ENCODE assay signal across 1 cellular context in the genomic region with DNA sequence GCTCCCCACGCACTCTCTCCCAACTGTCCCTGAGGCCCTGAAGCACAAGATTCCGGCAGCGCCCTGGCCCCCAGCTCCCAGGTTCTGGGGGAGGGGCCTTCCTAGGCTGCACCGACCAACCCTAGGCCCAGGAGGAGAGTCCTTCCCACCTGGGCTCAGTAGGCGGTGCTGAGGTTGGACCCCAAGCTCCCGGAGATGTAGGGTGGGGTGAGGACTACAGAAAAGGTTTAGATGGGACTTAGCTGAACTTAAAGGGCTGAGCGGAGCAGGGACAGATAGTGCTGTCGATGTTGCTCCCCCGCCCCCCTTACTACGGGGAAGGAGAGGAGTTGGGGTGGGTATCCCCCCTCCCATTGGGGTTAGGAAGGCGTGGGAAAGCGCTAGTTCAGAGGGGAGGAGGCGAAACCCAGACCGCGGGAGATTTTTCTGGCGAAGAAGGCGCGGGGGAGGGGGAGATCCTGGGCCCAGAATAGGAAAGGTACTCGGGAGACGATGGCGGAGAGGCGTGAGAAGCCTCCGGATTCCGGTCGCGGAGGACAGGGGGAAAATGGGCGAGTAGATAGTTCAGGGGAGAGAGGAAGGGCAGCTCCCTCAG.
TF ChIP-seq lines count a peak whose summit lies in the region.

No MANE protein-coding gene starts in this region.

TF ChIP-seq in HepG2, 621 proteins besides CTCF, POLR2A, EP300 and RAD21 (continued from another document):
- TF ChIP-seq, protein P1, sequence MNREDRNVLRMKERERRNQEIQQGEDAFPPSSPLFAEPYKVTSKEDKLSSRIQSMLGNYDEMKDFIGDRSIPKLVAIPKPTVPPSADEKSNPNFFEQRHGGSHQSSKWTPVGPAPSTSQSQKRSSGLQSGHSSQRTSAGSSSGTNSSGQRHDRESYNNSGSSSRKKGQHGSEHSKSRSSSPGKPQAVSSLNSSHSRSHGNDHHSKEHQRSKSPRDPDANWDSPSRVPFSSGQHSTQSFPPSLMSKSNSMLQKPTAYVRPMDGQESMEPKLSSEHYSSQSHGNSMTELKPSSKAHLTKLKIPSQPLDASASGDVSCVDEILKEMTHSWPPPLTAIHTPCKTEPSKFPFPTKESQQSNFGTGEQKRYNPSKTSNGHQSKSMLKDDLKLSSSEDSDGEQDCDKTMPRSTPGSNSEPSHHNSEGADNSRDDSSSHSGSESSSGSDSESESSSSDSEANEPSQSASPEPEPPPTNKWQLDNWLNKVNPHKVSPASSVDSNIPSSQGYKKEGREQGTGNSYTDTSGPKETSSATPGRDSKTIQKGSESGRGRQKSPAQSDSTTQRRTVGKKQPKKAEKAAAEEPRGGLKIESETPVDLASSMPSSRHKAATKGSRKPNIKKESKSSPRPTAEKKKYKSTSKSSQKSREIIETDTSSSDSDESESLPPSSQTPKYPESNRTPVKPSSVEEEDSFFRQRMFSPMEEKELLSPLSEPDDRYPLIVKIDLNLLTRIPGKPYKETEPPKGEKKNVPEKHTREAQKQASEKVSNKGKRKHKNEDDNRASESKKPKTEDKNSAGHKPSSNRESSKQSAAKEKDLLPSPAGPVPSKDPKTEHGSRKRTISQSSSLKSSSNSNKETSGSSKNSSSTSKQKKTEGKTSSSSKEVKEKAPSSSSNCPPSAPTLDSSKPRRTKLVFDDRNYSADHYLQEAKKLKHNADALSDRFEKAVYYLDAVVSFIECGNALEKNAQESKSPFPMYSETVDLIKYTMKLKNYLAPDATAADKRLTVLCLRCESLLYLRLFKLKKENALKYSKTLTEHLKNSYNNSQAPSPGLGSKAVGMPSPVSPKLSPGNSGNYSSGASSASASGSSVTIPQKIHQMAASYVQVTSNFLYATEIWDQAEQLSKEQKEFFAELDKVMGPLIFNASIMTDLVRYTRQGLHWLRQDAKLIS (CRISPR knock-in tag; IDR thresholded peaks at IDR 0.05): no peak
- no peak for TF ChIP-seq KMT2A (CRISPR knock-in tag; IDR thresholded peaks at IDR 0.05)
- TF ChIP-seq HDAC2 (CRISPR knock-in tag; IDR thresholded peaks at IDR 0.05): no peak
- TF ChIP-seq DNMT3B (CRISPR knock-in tag; conservative IDR thresholded peaks at IDR 0.05): no peak
- TF ChIP-seq STAG1 (CRISPR knock-in tag; IDR thresholded peaks at IDR 0.05): no peak
- no peak for TF ChIP-seq SMYD3 (CRISPR knock-in tag; IDR thresholded peaks at IDR 0.05)
- TF ChIP-seq ZNF121 (CRISPR knock-in tag; IDR thresholded peaks at IDR 0.05): no peak
- TF ChIP-seq ZNF572 (CRISPR knock-in tag; IDR thresholded peaks at IDR 0.05): peak; percentile 16; the same call in 1 of the 2 replicates
- no peak for TF ChIP-seq ZNF496 (CRISPR knock-in tag; IDR thresholded peaks at IDR 0.05; ENCODE audit: insufficient replicate concordance)
- no peak for TF ChIP-seq GTF2F1 (IDR thresholded peaks at IDR 0.05; ENCODE audit: low read length)
- TF ChIP-seq ZNF672 (CRISPR knock-in tag; IDR thresholded peaks at IDR 0.05): no peak
- TF ChIP-seq FIP1L1 (IDR thresholded peaks at IDR 0.05; ENCODE audit: borderline replicate concordance, insufficient read depth, low read depth, low read length): no peak
- 0 out of 2 replicates have a peak, but pooled peaks have one; percentile 35 for TF ChIP-seq ZNF816 (CRISPR knock-in tag; IDR thresholded peaks at IDR 0.05; ENCODE audit: borderline replicate concordance)
- no peak for TF ChIP-seq ZNF775 (CRISPR knock-in tag; IDR thresholded peaks at IDR 0.05; ENCODE audit: borderline replicate concordance)
- no peak for TF ChIP-seq GZF1 (CRISPR knock-in tag; IDR thresholded peaks at IDR 0.05)
- no peak for TF ChIP-seq FOXC1 (CRISPR knock-in tag; IDR thresholded peaks at IDR 0.05; ENCODE audit: borderline replicate concordance)
- peak; percentile 82 for TF ChIP-seq SAP130 (CRISPR knock-in tag; IDR thresholded peaks at IDR 0.05; ENCODE audit: low read depth)
- no peak for TF ChIP-seq ZNF746 (CRISPR knock-in tag; IDR thresholded peaks at IDR 0.05)
- no peak for TF ChIP-seq FOXO1 (CRISPR knock-in tag; IDR thresholded peaks at IDR 0.05)
- no peak for TF ChIP-seq HCFC1 (IDR thresholded peaks at IDR 0.05; ENCODE audit: low read depth, low read length)
- no peak for TF ChIP-seq UBTF (CRISPR knock-in tag; IDR thresholded peaks at IDR 0.05)
- TF ChIP-seq, protein P2, sequence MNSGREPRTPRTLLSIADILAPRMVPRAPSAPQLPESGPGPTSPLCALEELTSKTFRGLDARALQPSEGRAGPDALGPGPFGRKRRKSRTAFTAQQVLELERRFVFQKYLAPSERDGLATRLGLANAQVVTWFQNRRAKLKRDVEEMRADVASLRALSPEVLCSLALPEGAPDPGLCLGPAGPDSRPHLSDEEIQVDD (CRISPR knock-in tag; IDR thresholded peaks at IDR 0.05; ENCODE audit: borderline replicate concordance): no peak
- TF ChIP-seq ATF7-NPFF (CRISPR knock-in tag; IDR thresholded peaks at IDR 0.05; ENCODE audit: low read depth): no peak
- TF ChIP-seq HNRNPLL (IDR thresholded peaks at IDR 0.05; ENCODE audit: low read depth, low read length, poor library complexity, severe bottlenecking): no peak
- no peak for TF ChIP-seq KMT2B (CRISPR knock-in tag; IDR thresholded peaks at IDR 0.05)
- TF ChIP-seq MAX (IDR thresholded peaks at IDR 0.05): no peak
- TF ChIP-seq, protein P3, sequence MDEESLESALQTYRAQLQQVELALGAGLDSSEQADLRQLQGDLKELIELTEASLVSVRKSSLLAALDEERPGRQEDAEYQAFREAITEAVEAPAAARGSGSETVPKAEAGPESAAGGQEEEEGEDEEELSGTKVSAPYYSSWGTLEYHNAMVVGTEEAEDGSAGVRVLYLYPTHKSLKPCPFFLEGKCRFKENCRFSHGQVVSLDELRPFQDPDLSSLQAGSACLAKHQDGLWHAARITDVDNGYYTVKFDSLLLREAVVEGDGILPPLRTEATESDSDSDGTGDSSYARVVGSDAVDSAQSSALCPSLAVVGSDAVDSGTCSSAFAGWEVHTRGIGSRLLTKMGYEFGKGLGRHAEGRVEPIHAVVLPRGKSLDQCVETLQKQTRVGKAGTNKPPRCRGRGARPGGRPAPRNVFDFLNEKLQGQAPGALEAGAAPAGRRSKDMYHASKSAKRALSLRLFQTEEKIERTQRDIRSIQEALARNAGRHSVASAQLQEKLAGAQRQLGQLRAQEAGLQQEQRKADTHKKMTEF (CRISPR knock-in tag; IDR thresholded peaks at IDR 0.05): 0 out of 2 replicates have a peak, but pooled peaks have one; percentile 30
- 0 out of 2 replicates have a peak, but pooled peaks have one; percentile 0 for TF ChIP-seq SPEN (CRISPR knock-in tag; IDR thresholded peaks at IDR 0.05; ENCODE audit: low read depth)
- no peak for TF ChIP-seq HOXD1 (CRISPR knock-in tag; IDR thresholded peaks at IDR 0.05)
- peak; percentile 52; the same call in 1 of the 2 replicates for TF ChIP-seq ZNF501 (CRISPR knock-in tag; IDR thresholded peaks at IDR 0.05)
- no peak for TF ChIP-seq ZNF30 (CRISPR knock-in tag; IDR thresholded peaks at IDR 0.05)
- TF ChIP-seq, protein P4, sequence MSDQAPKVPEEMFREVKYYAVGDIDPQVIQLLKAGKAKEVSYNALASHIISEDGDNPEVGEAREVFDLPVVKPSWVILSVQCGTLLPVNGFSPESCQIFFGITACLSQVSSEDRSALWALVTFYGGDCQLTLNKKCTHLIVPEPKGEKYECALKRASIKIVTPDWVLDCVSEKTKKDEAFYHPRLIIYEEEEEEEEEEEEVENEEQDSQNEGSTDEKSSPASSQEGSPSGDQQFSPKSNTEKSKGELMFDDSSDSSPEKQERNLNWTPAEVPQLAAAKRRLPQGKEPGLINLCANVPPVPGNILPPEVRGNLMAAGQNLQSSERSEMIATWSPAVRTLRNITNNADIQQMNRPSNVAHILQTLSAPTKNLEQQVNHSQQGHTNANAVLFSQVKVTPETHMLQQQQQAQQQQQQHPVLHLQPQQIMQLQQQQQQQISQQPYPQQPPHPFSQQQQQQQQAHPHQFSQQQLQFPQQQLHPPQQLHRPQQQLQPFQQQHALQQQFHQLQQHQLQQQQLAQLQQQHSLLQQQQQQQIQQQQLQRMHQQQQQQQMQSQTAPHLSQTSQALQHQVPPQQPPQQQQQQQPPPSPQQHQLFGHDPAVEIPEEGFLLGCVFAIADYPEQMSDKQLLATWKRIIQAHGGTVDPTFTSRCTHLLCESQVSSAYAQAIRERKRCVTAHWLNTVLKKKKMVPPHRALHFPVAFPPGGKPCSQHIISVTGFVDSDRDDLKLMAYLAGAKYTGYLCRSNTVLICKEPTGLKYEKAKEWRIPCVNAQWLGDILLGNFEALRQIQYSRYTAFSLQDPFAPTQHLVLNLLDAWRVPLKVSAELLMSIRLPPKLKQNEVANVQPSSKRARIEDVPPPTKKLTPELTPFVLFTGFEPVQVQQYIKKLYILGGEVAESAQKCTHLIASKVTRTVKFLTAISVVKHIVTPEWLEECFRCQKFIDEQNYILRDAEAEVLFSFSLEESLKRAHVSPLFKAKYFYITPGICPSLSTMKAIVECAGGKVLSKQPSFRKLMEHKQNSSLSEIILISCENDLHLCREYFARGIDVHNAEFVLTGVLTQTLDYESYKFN (CRISPR knock-in tag; conservative IDR thresholded peaks at IDR 0.05): 0 out of 2 replicates have a peak, but pooled peaks have one; percentile 13
- TF ChIP-seq, protein P5, sequence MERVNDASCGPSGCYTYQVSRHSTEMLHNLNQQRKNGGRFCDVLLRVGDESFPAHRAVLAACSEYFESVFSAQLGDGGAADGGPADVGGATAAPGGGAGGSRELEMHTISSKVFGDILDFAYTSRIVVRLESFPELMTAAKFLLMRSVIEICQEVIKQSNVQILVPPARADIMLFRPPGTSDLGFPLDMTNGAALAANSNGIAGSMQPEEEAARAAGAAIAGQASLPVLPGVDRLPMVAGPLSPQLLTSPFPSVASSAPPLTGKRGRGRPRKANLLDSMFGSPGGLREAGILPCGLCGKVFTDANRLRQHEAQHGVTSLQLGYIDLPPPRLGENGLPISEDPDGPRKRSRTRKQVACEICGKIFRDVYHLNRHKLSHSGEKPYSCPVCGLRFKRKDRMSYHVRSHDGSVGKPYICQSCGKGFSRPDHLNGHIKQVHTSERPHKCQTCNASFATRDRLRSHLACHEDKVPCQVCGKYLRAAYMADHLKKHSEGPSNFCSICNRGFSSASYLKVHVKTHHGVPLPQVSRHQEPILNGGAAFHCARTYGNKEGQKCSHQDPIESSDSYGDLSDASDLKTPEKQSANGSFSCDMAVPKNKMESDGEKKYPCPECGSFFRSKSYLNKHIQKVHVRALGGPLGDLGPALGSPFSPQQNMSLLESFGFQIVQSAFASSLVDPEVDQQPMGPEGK (CRISPR knock-in tag; IDR thresholded peaks at IDR 0.05): peak; percentile 85
- peak; percentile 7 for TF ChIP-seq TAF15 (IDR thresholded peaks at IDR 0.05; ENCODE audit: low read depth, low read length, poor library complexity, severe bottlenecking)
- TF ChIP-seq PBX2 (CRISPR knock-in tag; IDR thresholded peaks at IDR 0.05): no peak
- TF ChIP-seq ZNF205 (CRISPR knock-in tag; IDR thresholded peaks at IDR 0.05): no peak
- TF ChIP-seq HMGA1 (CRISPR knock-in tag; conservative IDR thresholded peaks at IDR 0.05): no peak
